ENCODE assay signal across 8 cellular contexts in genomic region chr14:53956427-53957201, GRCh38. TPM values are rescaled to one million over a fixed set of nuclear protein-coding genes. Genes with fewer than 3 reads are reported as not detected.
DNase-seq lines count a peak whose midpoint lies in the region; ATAC-seq and TF ChIP-seq lines count a peak whose summit lies in the region.

TSS of gene BMP4 (minus strand) at chr14:53956825. CDS start at chr14:53952222, 4,603 bp downstream.

- no peak for DNase-seq in GM06990 (ENCODE audit: extremely low read depth, insufficient read length)
- DNase-seq in NCI-H1105 treated with DMSO at 0.1 percent for 48 hours (lab: John Stamatoyannopoulos, UW): peak; percentile 57
- DNase-seq in central memory CD8-positive, alpha-beta T cell (ENCODE audit: low spot score in 2 of 2): no peak
- DNase-seq in kidney epithelial cell (ENCODE audit: low read depth): no peak
- DNase-seq in WERI-Rb-1: no peak
- DNase-seq in COLO829 (ENCODE audit: low spot score): no peak

- peaks cover 23% of the 10 kb centered on the region for H3K9me3 ChIP-seq in WERI-Rb-1 (ENCODE audit: severe bottlenecking)

- peaks cover 2% of the 10 kb centered on the region for H3K36me3 Mint-ChIP-seq in central memory CD8-positive, alpha-beta T cell (ENCODE audit: insufficient read depth)
- no peaks in the 10 kb centered on the region for H3K36me3 Mint-ChIP-seq in stimulated activated naive CD8-positive, alpha-beta T cell treated with anti-CD3 and anti-CD28 coated beads, Interleukin-15, Interleukin-2, amounts not matched to agents 100 ng/mL and 50 ng/mL, for 24 hours (ENCODE audit: low read depth)

- TF ChIP-seq CTCF in GM06990 (IDR thresholded peaks at IDR 0.05; ENCODE audit: insufficient read depth, low read length, poor library complexity, severe bottlenecking): no peak
- TF ChIP-seq CTCF in kidney epithelial cell (IDR thresholded peaks at IDR 0.05; ENCODE audit: insufficient read depth, low read length, poor library complexity, severe bottlenecking): no peak
- no peak for TF ChIP-seq CTCF in WERI-Rb-1 (IDR thresholded peaks at IDR 0.05; ENCODE audit: low read depth, low read length)

- H3K36me3 ChIP-seq in GM06990 (ENCODE audit: control insufficient read depth, insufficient read depth, low read length) (no peaks in the 10 kb centered on the region), kidney epithelial cell (ENCODE audit: control insufficient read depth, insufficient read depth, low read length) (no peaks in the 10 kb centered on the region), WERI-Rb-1 (no peaks in the 10 kb centered on the region)

- no peaks in the 10 kb centered on the region for H3K9me3 Mint-ChIP-seq in central memory CD8-positive, alpha-beta T cell
- H3K9me3 Mint-ChIP-seq in stimulated activated naive CD8-positive, alpha-beta T cell treated with anti-CD3 and anti-CD28 coated beads, Interleukin-15, Interleukin-2, amounts not matched to agents 100 ng/mL and 50 ng/mL, for 24 hours: no peaks in the 10 kb centered on the region

- peak within 1 kb of the TSS; percentile 65 for H3K27ac Mint-ChIP-seq in central memory CD8-positive, alpha-beta T cell (ENCODE audit: low read depth)
- no peak within 1 kb of the TSS for H3K27ac Mint-ChIP-seq in stimulated activated naive CD8-positive, alpha-beta T cell treated with anti-CD3 and anti-CD28 coated beads, Interleukin-15, Interleukin-2, amounts not matched to agents 100 ng/mL and 50 ng/mL, for 24 hours

- H3K4me3 Mint-ChIP-seq in central memory CD8-positive, alpha-beta T cell: peak within 1 kb of the TSS; percentile 75
- H3K4me3 Mint-ChIP-seq in stimulated activated naive CD8-positive, alpha-beta T cell treated with anti-CD3 and anti-CD28 coated beads, Interleukin-15, Interleukin-2, amounts not matched to agents 100 ng/mL and 50 ng/mL, for 24 hours: peak within 1 kb of the TSS; percentile 49

- ATAC-seq in central memory CD8-positive, alpha-beta T cell (replicated peaks; ENCODE audit: extremely low read depth, poor library complexity, severe bottlenecking): no peak
- no peak for ATAC-seq in HG02610 (IDR thresholded peaks at IDR 0.05; ENCODE audit: unreplicated experiment)

- H3K27me3 ChIP-seq in GM06990 (replicated peaks; ENCODE audit: control insufficient read depth, insufficient read depth, low read length) (no peaks in the 10 kb centered on the region; the same call in 1 of the 2 replicates), kidney epithelial cell (ENCODE audit: control insufficient read depth, insufficient read depth, low read length) (peaks cover 9% of the 10 kb centered on the region), WERI-Rb-1 (ENCODE audit: insufficient read depth, low read depth, severe bottlenecking) (peaks cover 96% of the 10 kb centered on the region)

- no peak within 1 kb of the TSS for H3K27ac ChIP-seq in WERI-Rb-1

- H3K4me3 ChIP-seq in GM06990 (replicated peaks; ENCODE audit: low read depth, low read length) (peak within 1 kb of the TSS; percentile 45), kidney epithelial cell (ENCODE audit: low read depth, low read length) (peak within 1 kb of the TSS; percentile 54), WERI-Rb-1 (ENCODE audit: low read depth, low read length) (no peak within 1 kb of the TSS)

- no peaks in the 10 kb centered on the region for H3K4me1 Mint-ChIP-seq in central memory CD8-positive, alpha-beta T cell
- peaks cover 35% of the 10 kb centered on the region for H3K4me1 Mint-ChIP-seq in stimulated activated naive CD8-positive, alpha-beta T cell treated with anti-CD3 and anti-CD28 coated beads, Interleukin-15, Interleukin-2, amounts not matched to agents 100 ng/mL and 50 ng/mL, for 24 hours (ENCODE audit: low read depth)

- H3K27me3 Mint-ChIP-seq in central memory CD8-positive, alpha-beta T cell: peaks cover 68% of the 10 kb centered on the region
- peaks cover 73% of the 10 kb centered on the region for H3K27me3 Mint-ChIP-seq in stimulated activated naive CD8-positive, alpha-beta T cell treated with anti-CD3 and anti-CD28 coated beads, Interleukin-15, Interleukin-2, amounts not matched to agents 100 ng/mL and 50 ng/mL, for 24 hours

RNA-seq across cellular contexts. Expression of gene BMP4, which starts in this region (rescaled TPM):
- total RNA-seq in kidney epithelial cell: 2.7 and 3.1 TPM in 2 replicates
